ENCODE assay signal across 11 cellular contexts in the genomic region with DNA sequence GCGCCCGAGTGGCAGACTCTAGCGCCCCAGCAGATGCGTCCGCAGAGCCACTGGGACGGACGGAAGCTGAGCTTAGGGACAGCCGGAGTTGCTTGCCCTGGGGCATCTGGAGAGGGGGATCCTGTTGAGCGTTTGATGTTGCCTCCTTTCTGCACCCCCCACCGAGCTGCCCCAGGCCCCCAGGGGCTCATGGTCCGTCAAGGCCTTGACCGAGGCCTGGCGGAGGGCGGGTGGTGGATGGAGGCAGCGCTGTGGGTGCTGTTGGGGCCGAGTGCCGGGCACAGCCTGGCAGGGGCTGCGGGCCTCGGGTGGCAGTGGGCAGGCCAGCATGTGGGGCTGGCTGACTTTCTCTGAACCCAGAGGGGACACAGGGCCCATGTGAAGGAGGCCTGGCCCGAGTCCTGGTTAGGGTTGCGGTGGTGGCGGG. TPM values are rescaled to one million over a fixed set of nuclear protein-coding genes. Genes with fewer than 3 reads are reported as not detected.
DNase-seq lines count a peak whose midpoint lies in the region; ATAC-seq and TF ChIP-seq lines count a peak whose summit lies in the region.
"Had no signal": no experiment of that assay in that cellular context is flagged by ENCODE, and none has a peak within 500 bp of the region (broad histone marks: within the 10 kb centered on the region; RNA-seq: fewer than 3 reads in every experiment).

No MANE protein-coding gene starts in this region.

- peak overlapping the region; percentile 88 for H3K4me3 Mint-ChIP-seq in activated T-cell treated with anti-CD3 and anti-CD28 coated beads, Interleukin-2, amount 50 U/mL, for 72 hours
- H3K4me3 Mint-ChIP-seq in glutamatergic neuron (ENCODE audit: unreplicated experiment): peak overlapping the region; percentile 94
- H3K4me3 Mint-ChIP-seq in stimulated activated naive CD8-positive, alpha-beta T cell treated with anti-CD3 and anti-CD28 coated beads, Interleukin-15, amount 100 ng/mL, for 72 hours: peak overlapping the region; percentile 94

- no peak for DNase-seq in activated T-cell treated with anti-CD3 and anti-CD28 coated beads, Interleukin-2, amount 50 U/mL, for 72 hours
- no peak for DNase-seq in activated T-cell treated with anti-CD3 and anti-CD28 coated beads, Interleukin-2, amount 50 U/mL, for 1 hour
- DNase-seq in glutamatergic neuron (no peak), NCI-H748 (lab: John Stamatoyannopoulos, UW; ENCODE audit: unreplicated experiment) (no peak)
- DNase-seq in stimulated activated naive CD8-positive, alpha-beta T cell treated with anti-CD3 and anti-CD28 coated beads, Interleukin-15, amount 100 ng/mL, for 72 hours: no peak
- DNase-seq: activated CD4-positive, alpha-beta T cell treated with anti-CD3 and anti-CD28 coated beads, Interleukin-2, amount 50 U/mL, for 48 hours; midbrain; NCI-H187 treated with DMSO at 0.1 percent for 48 hours had no signal

- no peak for TF ChIP-seq CTCF in VCaP (conservative IDR thresholded peaks at IDR 0.05)
- TF ChIP-seq CTCF in glutamatergic neuron (IDR thresholded peaks at IDR 0.05; ENCODE audit: partially characterized antibody, unreplicated experiment): no peak

- peaks cover 31% of the 10 kb centered on the region for H3K4me1 Mint-ChIP-seq in activated T-cell treated with anti-CD3 and anti-CD28 coated beads, Interleukin-2, amount 50 U/mL, for 72 hours (ENCODE audit: low read depth)
- peaks cover 16% of the 10 kb centered on the region for H3K4me1 Mint-ChIP-seq in glutamatergic neuron (ENCODE audit: low read depth, unreplicated experiment)
- peaks cover 46% of the 10 kb centered on the region for H3K4me1 Mint-ChIP-seq in stimulated activated naive CD8-positive, alpha-beta T cell treated with anti-CD3 and anti-CD28 coated beads, Interleukin-15, amount 100 ng/mL, for 72 hours

- H3K36me3 Mint-ChIP-seq in activated T-cell treated with anti-CD3 and anti-CD28 coated beads, Interleukin-2, amount 50 U/mL, for 72 hours (ENCODE audit: insufficient read depth in 2 of 2): peaks cover 0 to 2% of the 10 kb centered on the region in 2 donors
- no peaks in the 10 kb centered on the region for H3K36me3 Mint-ChIP-seq in glutamatergic neuron (ENCODE audit: unreplicated experiment)

- H3K9me3 Mint-ChIP-seq in activated T-cell treated with anti-CD3 and anti-CD28 coated beads, Interleukin-2, amount 50 U/mL, for 72 hours: no peaks in the 10 kb centered on the region
- H3K9me3 Mint-ChIP-seq in glutamatergic neuron (ENCODE audit: unreplicated experiment): peaks cover 13% of the 10 kb centered on the region
- H3K9me3 Mint-ChIP-seq in stimulated activated naive CD8-positive, alpha-beta T cell treated with anti-CD3 and anti-CD28 coated beads, Interleukin-15, amount 100 ng/mL, for 72 hours: no peaks in the 10 kb centered on the region

- ATAC-seq in activated T-cell treated with anti-CD3 and anti-CD28 coated beads, Interleukin-2, amount 50 U/mL, for 72 hours (replicated peaks in 1 of 2): no peak
- no peak for ATAC-seq in stimulated activated naive CD8-positive, alpha-beta T cell treated with anti-CD3 and anti-CD28 coated beads, Interleukin-15, amount 100 ng/mL, for 72 hours
- ATAC-seq in GM18907 (IDR thresholded peaks at IDR 0.05; ENCODE audit: unreplicated experiment): no peak
- no peak for ATAC-seq in esophagus mucosa

- H3K27me3 Mint-ChIP-seq in activated T-cell treated with anti-CD3 and anti-CD28 coated beads, Interleukin-2, amount 50 U/mL, for 72 hours (ENCODE audit: low read depth): no peaks in the 10 kb centered on the region
- H3K27me3 Mint-ChIP-seq in glutamatergic neuron (ENCODE audit: unreplicated experiment): peaks cover 14% of the 10 kb centered on the region
- no peaks in the 10 kb centered on the region for H3K27me3 Mint-ChIP-seq in stimulated activated naive CD8-positive, alpha-beta T cell treated with anti-CD3 and anti-CD28 coated beads, Interleukin-15, amount 100 ng/mL, for 72 hours

- H3K27ac ChIP-seq in VCaP: peak overlapping the region; percentile 84

- peak overlapping the region; percentile 11 for H3K27ac Mint-ChIP-seq in activated T-cell treated with anti-CD3 and anti-CD28 coated beads, Interleukin-2, amount 50 U/mL, for 72 hours
- H3K27ac Mint-ChIP-seq in glutamatergic neuron (ENCODE audit: unreplicated experiment): peak overlapping the region; percentile 90
- H3K27ac Mint-ChIP-seq in stimulated activated naive CD8-positive, alpha-beta T cell treated with anti-CD3 and anti-CD28 coated beads, Interleukin-15, amount 100 ng/mL, for 72 hours: peak overlapping the region; percentile 46 to 78

RNA-seq across cellular contexts. Expression of a gene that starts 2.7 kb away (rescaled TPM):
- 10 to 100 TPM; 63.7 to 66.5 TPM for total RNA-seq in activated T-cell treated with anti-CD3 and anti-CD28 coated beads, Interleukin-2, amount 50 U/mL, for 72 hours
- total RNA-seq in glutamatergic neuron (ENCODE audit: unreplicated experiment) (104 TPM), esophagus mucosa (38.8 TPM)

RNA-seq across cellular contexts. Expression of a gene that starts 38.5 kb away (rescaled TPM):
- total RNA-seq in activated T-cell treated with anti-CD3 and anti-CD28 coated beads, Interleukin-2, amount 50 U/mL, for 72 hours: 1 to 10 TPM; 4.2 to 4.5 TPM
- total RNA-seq in glutamatergic neuron (ENCODE audit: unreplicated experiment) (10.9 TPM), esophagus mucosa (5.5 TPM)

RNA-seq across cellular contexts. Expression of a gene that starts 38.5 kb away (rescaled TPM):
- 10 to 100 TPM; 36.5 to 42.6 TPM for total RNA-seq in activated T-cell treated with anti-CD3 and anti-CD28 coated beads, Interleukin-2, amount 50 U/mL, for 72 hours
- 66.3 TPM for total RNA-seq in glutamatergic neuron (ENCODE audit: unreplicated experiment)
- total RNA-seq in esophagus mucosa: 45.6 TPM

RNA-seq across cellular contexts. Expression of a gene that starts 58.4 kb away (rescaled TPM):
- 10 to 100 TPM; 84.2 to 92.1 TPM for total RNA-seq in activated T-cell treated with anti-CD3 and anti-CD28 coated beads, Interleukin-2, amount 50 U/mL, for 72 hours
- total RNA-seq in glutamatergic neuron (ENCODE audit: unreplicated experiment): 75.1 TPM
- total RNA-seq in esophagus mucosa: 50.9 TPM

Comparison
In these comparisons a context has a peak if more than half of its experiments do, and no peak if none do; other contexts are left out.
1. H3K27ac Mint-ChIP-seq: peak in every context shown above with its lines; median percentile 90 in glutamatergic neuron; 62 in stimulated activated naive CD8-positive, alpha-beta T cell treated with anti-CD3 and anti-CD28 coated beads, Interleukin-15, amount 100 ng/mL, for 72 hours; 11 in activated T-cell treated with anti-CD3 and anti-CD28 coated beads, Interleukin-2, amount 50 U/mL, for 72 hours.